Comparison of ENCODE assay signal across 8 cellular contexts in genomic region chr7:156612930-156613329, GRCh38. TPM values are rescaled to one million over a fixed set of nuclear protein-coding genes. Genes with fewer than 3 reads are reported as not detected.
A peak's percentile ranks its signal among the peaks of the same experiment; 100 is the strongest.
DNase-seq lines count a peak whose midpoint lies in the region; ATAC-seq, FAIRE-seq and TF ChIP-seq lines count a peak whose summit lies in the region.

No MANE protein-coding gene starts in this region.

- no peak for FAIRE-seq in frontal cortex (lab: Jason Lieb, UNC)
- no peak for FAIRE-seq in D721Med (lab: Jason Lieb, UNC)

- no peaks in the 10 kb centered on the region for H3K9me3 Mint-ChIP-seq in activated T-helper 17 cell treated with anti-CD3 and anti-CD28 coated beads, Interleukin-2, amount 50 U/mL, for 72 hours

- no peaks in the 10 kb centered on the region for H3K36me3 Mint-ChIP-seq in activated T-helper 17 cell treated with anti-CD3 and anti-CD28 coated beads, Interleukin-2, amount 50 U/mL, for 72 hours (ENCODE audit: low read depth)

- ATAC-seq in GM18907 (IDR thresholded peaks at IDR 0.05; ENCODE audit: unreplicated experiment): peak; percentile 70
- peak; percentile 99 for ATAC-seq in activated T-helper 17 cell treated with anti-CD3 and anti-CD28 coated beads, Interleukin-2, amount 50 U/mL, for 72 hours (replicated peaks)
- no peak for ATAC-seq in HG03354 (IDR thresholded peaks at IDR 0.05; ENCODE audit: poor library complexity, severe bottlenecking, unreplicated experiment)

- H3K27ac Mint-ChIP-seq in activated T-helper 17 cell treated with anti-CD3 and anti-CD28 coated beads, Interleukin-2, amount 50 U/mL, for 72 hours: peak overlapping the region; percentile 52

- H3K27me3 Mint-ChIP-seq in activated T-helper 17 cell treated with anti-CD3 and anti-CD28 coated beads, Interleukin-2, amount 50 U/mL, for 72 hours: peaks cover 19% of the 10 kb centered on the region

- no peak for TF ChIP-seq CTCF in D721Med (IDR thresholded peaks at IDR 0.05; ENCODE audit: insufficient read depth, missing control alignments)

- H3K4me1 Mint-ChIP-seq in activated T-helper 17 cell treated with anti-CD3 and anti-CD28 coated beads, Interleukin-2, amount 50 U/mL, for 72 hours: peaks cover 19% of the 10 kb centered on the region

- DNase-seq in SW480 (ENCODE audit: low spot score) (peak; percentile 47), frontal cortex (ENCODE audit: low spot score in 2 of 2) (no peak), D721Med (ENCODE audit: insufficient read length, low spot score) (no peak), SKM-1 treated with dmso at 0.1 percent for 144 hours (lab: John Stamatoyannopoulos, UW; ENCODE audit: unreplicated experiment) (no peak)
- peak; percentile 22 to 51 (median 39) for DNase-seq in stimulated activated CD4-positive, alpha-beta T cell treated with anti-CD3 and anti-CD28 coated beads, TNF-alpha, amount 100 ng/mL, for 4 hours (ENCODE audit: low read depth in 3 of 3)

- H3K4me3 Mint-ChIP-seq in activated T-helper 17 cell treated with anti-CD3 and anti-CD28 coated beads, Interleukin-2, amount 50 U/mL, for 72 hours: peak overlapping the region; percentile 52

RNA-seq across cellular contexts. Expression of gene RNF32, which starts 27.6 kb away (rescaled TPM):
- 1 to 10 TPM; 1.3 to 2.0 TPM for total RNA-seq in activated T-helper 17 cell treated with anti-CD3 and anti-CD28 coated beads, Interleukin-2, amount 50 U/mL, for 72 hours
- total RNA-seq in frontal cortex: 1.2 TPM

Comparison
In these comparisons a context has a peak if more than half of its experiments do, and no peak if none do; other contexts are left out.
1. DNase-seq: peak in SW480 (single experiment) and stimulated activated CD4-positive, alpha-beta T cell treated with anti-CD3 and anti-CD28 coated beads, TNF-alpha, amount 100 ng/mL, for 4 hours (3 of 3); none in frontal cortex (0 of 2), D721Med (single experiment) and SKM-1 treated with dmso at 0.1 percent for 144 hours (single experiment).